In genomic region chr11:118896472-118896913, GRCh38 we compare ENCODE assay signal across 14 cellular contexts. TPM values are rescaled to one million over a fixed set of nuclear protein-coding genes. Genes with fewer than 3 reads are reported as not detected.
DNase-seq lines count a peak whose midpoint lies in the region; ATAC-seq and TF ChIP-seq lines count a peak whose summit lies in the region.
"Had no signal": no experiment of that assay in that cellular context is flagged by ENCODE, and none has a peak within 500 bp of the region (broad histone marks: within the 10 kb centered on the region; RNA-seq: fewer than 3 reads in every experiment).

No MANE protein-coding gene starts in this region.

- no peaks in the 10 kb centered on the region for H3K9me3 Mint-ChIP-seq in activated B cell treated with CpG ODN at 0.5 μM for 24 hours

- H3K36me3 ChIP-seq in BLaER1 (peaks cover 30% of the 10 kb centered on the region), mucosa of descending colon (ENCODE audit: low read depth) (no peaks in the 10 kb centered on the region), smooth muscle cell (ENCODE audit: low read depth) (no peaks in the 10 kb centered on the region)

- peaks cover 83% of the 10 kb centered on the region for H3K36me3 Mint-ChIP-seq in activated B cell treated with CpG ODN at 0.5 μM for 24 hours (ENCODE audit: low read depth)

- H3K4me3 Mint-ChIP-seq in activated B cell treated with CpG ODN at 0.5 μM for 24 hours: peak overlapping the region; percentile 55

- DNase-seq in activated B cell treated with CpG ODN at 0.5 μM for 24 hours (no peak), mucosa of descending colon (peak in 2 of 3 donors; percentile 23 to 55), iPS-NIHi7 (ENCODE audit: extremely low spot score) (no peak), NCI-H1092 (lab: John Stamatoyannopoulos, UW) (no peak), GM20000 (ENCODE audit: low spot score) (no peak), smooth muscle cell (lab: John Stamatoyannopoulos, UW; ENCODE audit: unreplicated experiment) (no peak)
- DNase-seq: DMS79 had no signal

- H3K4me2 ChIP-seq in BLaER1: peak overlapping the region; percentile 81
- H3K4me2 ChIP-seq in smooth muscle cell: no peak overlapping the region

- H3K27ac ChIP-seq in BLaER1 (peak overlapping the region; percentile 77), smooth muscle cell (ENCODE audit: low read depth) (no peak overlapping the region)

- H3F3A ChIP-seq in smooth muscle cell (ENCODE audit: low read depth): no peaks in the 10 kb centered on the region

- TF ChIP-seq POLR2A in GM19193 (IDR thresholded peaks at IDR 0.05; ENCODE audit: extremely low read depth, insufficient read depth, insufficient read length): peak; percentile 24

- H3K9me3 ChIP-seq in BLaER1 (no peaks in the 10 kb centered on the region), mucosa of descending colon (no peaks in the 10 kb centered on the region), smooth muscle cell (replicated peaks; ENCODE audit: low read depth) (no peaks in the 10 kb centered on the region)
- H3K9me3 ChIP-seq: adrenal gland, upper lobe of left lung had no signal

- H3K9ac ChIP-seq in BLaER1: peak overlapping the region; percentile 59
- no peak overlapping the region for H3K9ac ChIP-seq in smooth muscle cell (ENCODE audit: low read depth)

- WGBS in smooth muscle cell (ENCODE audit: low lambda C conversion rate): 90% methylated on average over 10 of the region's 10 CpGs

- ATAC-seq in activated B cell treated with CpG ODN at 0.5 μM for 24 hours (ENCODE audit: low read depth) (no peak), mucosa of descending colon (no peak)

- POLR2A ChIA-PET in activated B cell treated with CpG ODN at 0.5 μM for 24 hours (lab: Charles Lee): interaction anchor here (0.7 to 4.6 kb wide), 12 partner anchors 17 to 206 kb away, joined by 3 to 213 read pairs (median 10); partner anchors contain the start of genes BCL9L and DDX6

- H3K4me1 Mint-ChIP-seq in activated B cell treated with CpG ODN at 0.5 μM for 24 hours: peaks cover 77% of the 10 kb centered on the region

- no peaks in the 10 kb centered on the region for H3K79me2 ChIP-seq in smooth muscle cell (ENCODE audit: low read depth)

- no peak overlapping the region for H3K4me3 ChIP-seq in BLaER1
- H3K4me3 ChIP-seq in mucosa of descending colon: no peak overlapping the region
- H3K4me3 ChIP-seq in smooth muscle cell: no peak overlapping the region
- H3K4me3 ChIP-seq: adrenal gland, upper lobe of left lung had no signal

- H3K27me3 Mint-ChIP-seq in activated B cell treated with CpG ODN at 0.5 μM for 24 hours: no peaks in the 10 kb centered on the region

- H2AFZ ChIP-seq in smooth muscle cell (ENCODE audit: low read depth): no peak overlapping the region

- H3K27me3 ChIP-seq in BLaER1 (no peaks in the 10 kb centered on the region), smooth muscle cell (ENCODE audit: low read depth) (no peaks in the 10 kb centered on the region)
- H3K27me3 ChIP-seq: adrenal gland, upper lobe of left lung had no signal

- intact Hi-C loops in activated B cell treated with CpG ODN at 0.5 μM for 24 hours (cut with micrococcal nuclease): no loop called here
- intact Hi-C loops in mucosa of descending colon (cut with DNase I, micrococcal nuclease): no loop called here

- H4K20me1 ChIP-seq in BLaER1: no peaks in the 10 kb centered on the region; the same call in 1 of the 2 replicates
- H4K20me1 ChIP-seq in smooth muscle cell (ENCODE audit: low read depth): peaks cover 35% of the 10 kb centered on the region

- CTCF ChIA-PET in activated B cell treated with CpG ODN at 0.5 μM for 24 hours (lab: Charles Lee): interaction anchor here (0.7 to 3.1 kb wide), 7 partner anchors 10 to 124 kb away, joined by 3 to 12 read pairs (median 4); partner anchors contain the start of gene CXCR5

- TF ChIP-seq CTCF in activated B cell treated with CpG ODN at 0.5 μM for 24 hours (IDR thresholded peaks at IDR 0.05): no peak
- TF ChIP-seq CTCF in mucosa of descending colon (IDR thresholded peaks at IDR 0.05): no peak
- TF ChIP-seq CTCF in GM20000 (IDR thresholded peaks at IDR 0.05; ENCODE audit: extremely low read depth, missing control alignments): no peak
- no peak for TF ChIP-seq CTCF in smooth muscle cell (IDR thresholded peaks at IDR 0.05; ENCODE audit: borderline replicate concordance, insufficient read depth, poor library complexity, severe bottlenecking)

- H3K4me1 ChIP-seq in BLaER1 (peaks cover 90% of the 10 kb centered on the region), mucosa of descending colon (ENCODE audit: low read depth) (peaks cover 7% of the 10 kb centered on the region), smooth muscle cell (ENCODE audit: low read depth) (no peaks in the 10 kb centered on the region)

- peak overlapping the region; percentile 98 for H3K27ac Mint-ChIP-seq in activated B cell treated with CpG ODN at 0.5 μM for 24 hours

RNA-seq across cellular contexts. Expression of gene CXCR5, which starts 12.8 kb away (rescaled TPM):
- total RNA-seq in activated B cell treated with CpG ODN at 0.5 μM for 24 hours: 198 and 199 TPM in 2 replicates
- total RNA-seq in mucosa of descending colon: under 1 TPM in 2 of 3 donors, not detected in 1; 0.12 to 0.23 TPM
- not detected in 2 replicates for total RNA-seq in smooth muscle cell
- 1.6 TPM in 1 of 2 replicates, not detected in the other for polyA plus RNA-seq in smooth muscle cell
- total RNA-seq: dermis microvascular lymphatic vessel endothelial cell, pulmonary artery endothelial cell, RPMI7951 had no signal

RNA-seq across cellular contexts. Expression of gene BCL9L, which starts 29.2 kb away (rescaled TPM):
- total RNA-seq in activated B cell treated with CpG ODN at 0.5 μM for 24 hours (20.4 and 21.9 TPM in 2 replicates), mucosa of descending colon (10 to 100 TPM; 28.6 to 70.1 (median 41.7) TPM), smooth muscle cell (10.5 and 10.8 TPM in 2 replicates)
- polyA plus RNA-seq in smooth muscle cell: 11.4 and 19.0 TPM in 2 replicates

RNA-seq across cellular contexts. Expression of gene UPK2, which starts 59.6 kb away (rescaled TPM):
- 0.27 TPM in 1 of 2 replicates, not detected in the other for total RNA-seq in activated B cell treated with CpG ODN at 0.5 μM for 24 hours
- total RNA-seq in mucosa of descending colon: not detected
- total RNA-seq in smooth muscle cell: not detected in 2 replicates
- polyA plus RNA-seq in smooth muscle cell: 1.4 and 2.5 TPM in 2 replicates
- total RNA-seq: adrenal gland, dermis microvascular lymphatic vessel endothelial cell, pulmonary artery endothelial cell, RPMI7951, upper lobe of left lung had no signal

Comparison
In these comparisons a context has a peak if more than half of its experiments do, and no peak if none do; other contexts are left out.
1. DNase-seq: peak in mucosa of descending colon (2 of 3); none in activated B cell treated with CpG ODN at 0.5 μM for 24 hours (single experiment), iPS-NIHi7 (single experiment), NCI-H1092 (single experiment), GM20000 (single experiment) and smooth muscle cell (single experiment).
2. RNA of gene CXCR5, which starts 12.8 kb away (total RNA-seq): 198 to 199 TPM in activated B cell treated with CpG ODN at 0.5 μM for 24 hours; 0.12 to 0.23 TPM in mucosa of descending colon and not detected in smooth muscle cell; every median in the first group is over 100 times any median in the second.